ENCODE assay signal across 19 cellular contexts in the genomic region with DNA sequence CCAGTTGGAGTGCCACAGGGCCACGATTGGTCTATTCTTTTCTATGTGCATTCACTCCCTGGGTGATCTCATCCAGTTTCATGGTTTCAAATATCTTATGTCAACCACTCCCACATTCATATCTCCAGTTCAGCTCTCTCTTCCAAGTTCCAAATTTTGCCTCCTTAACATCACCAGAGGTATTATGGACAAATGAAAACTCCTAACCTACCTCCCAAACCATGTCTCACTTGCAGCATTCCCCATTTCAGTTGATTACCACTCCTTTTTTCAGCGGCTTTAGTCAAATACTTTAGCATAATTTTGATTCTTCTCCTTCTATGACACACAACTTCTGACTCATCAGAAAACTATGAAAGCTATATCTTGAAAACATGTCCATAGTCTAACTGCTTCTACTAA.
DNase-seq lines count a peak whose midpoint lies in the region; ATAC-seq and TF ChIP-seq lines count a peak whose summit lies in the region.
"Had no signal": no experiment of that assay in that cellular context is flagged by ENCODE, and none has a peak within 500 bp of the region (broad histone marks: within the 10 kb centered on the region; RNA-seq: fewer than 3 reads in every experiment).

No MANE protein-coding gene starts in this region.

- no peaks in the 10 kb centered on the region for H3K9me3 ChIP-seq in mesenchymal stem cell (ENCODE audit: control insufficient read depth, low read length)
- no peaks in the 10 kb centered on the region for H3K9me3 ChIP-seq in naive thymus-derived CD4-positive, alpha-beta T cell (ENCODE audit: control insufficient read depth in 2 of 3, low read length in 3 of 3)
- H3K9me3 ChIP-seq: body of pancreas, psoas muscle had no signal

- H3K9ac ChIP-seq in mesenchymal stem cell (ENCODE audit: low read length) = no peak overlapping the region
- H3K9ac ChIP-seq: BLaER1 treated with 17β-estradiol and CSF1 and Interleukin-3, amounts not matched to agents 10 nM and 100 nM had no signal

- 57% methylated on average over 2 of the region's 2 CpGs for WGBS in mesenchymal stem cell

- peaks cover 0 to 3% (median 0%) of the 10 kb centered on the region in 11 donors for H3K9me3 Mint-ChIP-seq in naive thymus-derived CD4-positive, alpha-beta T cell
- H3K9me3 Mint-ChIP-seq: activated B cell treated with CpG ODN at 0.5 μM for 24 hours; activated T-cell treated with anti-CD3 and anti-CD28 coated beads, Interleukin-2, amount 50 U/mL, for 4 hours; stimulated activated naive B cell treated with anti-CD40 and anti-IgM and Interleukin-4, amounts not matched to agents 10 μg/mL and 1 μg/mL and 100 μg/mL, for 72 hours had no signal

- no peak overlapping the region for H3K4ac ChIP-seq in mesenchymal stem cell (ENCODE audit: low read depth in 1 of 2, low read length in 2 of 2)

- H3K36me3 ChIP-seq in mesenchymal stem cell (ENCODE audit: control insufficient read depth in 1 of 2, insufficient read depth in 2 of 2, low read depth in 1 of 2, low read length in 2 of 2) = no peaks in the 10 kb centered on the region
- no peaks in the 10 kb centered on the region for H3K36me3 ChIP-seq in naive thymus-derived CD4-positive, alpha-beta T cell (ENCODE audit: control insufficient read depth in 2 of 3, insufficient read depth in 3 of 3, low read length in 3 of 3)
- H3K36me3 ChIP-seq: BLaER1 treated with 17β-estradiol and CSF1 and Interleukin-3, amounts not matched to agents 10 nM and 100 nM had no signal

- H2BK120ac ChIP-seq in mesenchymal stem cell (ENCODE audit: low read depth, low read length) = no peak overlapping the region

- H3K4me2 ChIP-seq in mesenchymal stem cell (ENCODE audit: low read length, poor library complexity, severe bottlenecking) = no peak overlapping the region

- no peaks in the 10 kb centered on the region for H3K4me1 ChIP-seq in mesenchymal stem cell (ENCODE audit: control insufficient read depth, insufficient read depth, low read depth, low read length)
- no peaks in the 10 kb centered on the region for H3K4me1 ChIP-seq in naive thymus-derived CD4-positive, alpha-beta T cell (ENCODE audit: control insufficient read depth in 2 of 2, insufficient read depth in 2 of 2, low read length in 2 of 2)
- H3K4me1 ChIP-seq: body of pancreas, psoas muscle had no signal

- H3K4me3 ChIP-seq in cardiac fibroblast (replicated peaks in 1 of 2; ENCODE audit: low read depth in 2 of 2, low read length in 2 of 2) = no peak overlapping the region
- no peak overlapping the region for H3K4me3 ChIP-seq in mesenchymal stem cell (ENCODE audit: insufficient read depth in 1 of 2, low read depth in 1 of 2, low read length in 2 of 2)
- no peak overlapping the region for H3K4me3 ChIP-seq in naive thymus-derived CD4-positive, alpha-beta T cell (ENCODE audit: low read length)
- no peak overlapping the region for H3K4me3 ChIP-seq in dorsolateral prefrontal cortex
- H3K4me3 ChIP-seq: BLaER1 treated with 17β-estradiol and CSF1 and Interleukin-3, amounts not matched to agents 10 nM and 100 nM; body of pancreas; psoas muscle had no signal

- no peak overlapping the region for H2BK15ac ChIP-seq in mesenchymal stem cell (ENCODE audit: low read depth, poor library complexity, severe bottlenecking)

- no peak overlapping the region for H2BK12ac ChIP-seq in mesenchymal stem cell (ENCODE audit: low read length in 2 of 2)

- no peak for ATAC-seq in naive thymus-derived CD4-positive, alpha-beta T cell
- ATAC-seq: activated T-cell treated with anti-CD3 and anti-CD28 coated beads, Interleukin-2, amount 50 U/mL, for 4 hours; body of pancreas; psoas muscle; stimulated activated naive B cell treated with anti-CD40 and anti-IgM and Interleukin-4, amounts not matched to agents 10 μg/mL and 1 μg/mL and 100 μg/mL, for 72 hours had no signal

- no peak overlapping the region for H2BK5ac ChIP-seq in mesenchymal stem cell (ENCODE audit: low read depth, low read length, poor library complexity, severe bottlenecking)

- intact Hi-C loops in naive thymus-derived CD4-positive, alpha-beta T cell (cut with micrococcal nuclease) = no loop called here
- intact Hi-C loops in dorsolateral prefrontal cortex (cut with DNase I) = no loop called here

- H3K36me3 Mint-ChIP-seq in naive thymus-derived CD4-positive, alpha-beta T cell = no peaks in the 10 kb centered on the region
- H3K36me3 Mint-ChIP-seq: stimulated activated naive B cell treated with anti-CD40 and anti-IgM and Interleukin-4, amounts not matched to agents 10 μg/mL and 1 μg/mL and 100 μg/mL, for 72 hours had no signal

- H4K8ac ChIP-seq in mesenchymal stem cell (ENCODE audit: low read length) = no peak overlapping the region

- H3K4me3 Mint-ChIP-seq in naive thymus-derived CD4-positive, alpha-beta T cell = no peak overlapping the region
- H3K4me3 Mint-ChIP-seq: activated B cell treated with CpG ODN at 0.5 μM for 24 hours; activated T-cell treated with anti-CD3 and anti-CD28 coated beads, Interleukin-2, amount 50 U/mL, for 4 hours; endodermal cell; H9; stimulated activated naive B cell treated with anti-CD40 and anti-IgM and Interleukin-4, amounts not matched to agents 10 μg/mL and 1 μg/mL and 100 μg/mL, for 72 hours had no signal

- CTCF ChIA-PET in naive thymus-derived CD4-positive, alpha-beta T cell (lab: Charles Lee) = no interaction called here

- H3K27ac Mint-ChIP-seq in naive thymus-derived CD4-positive, alpha-beta T cell = no peak overlapping the region
- H3K27ac Mint-ChIP-seq: activated B cell treated with CpG ODN at 0.5 μM for 24 hours; endodermal cell; H9; stimulated activated naive B cell treated with anti-CD40 and anti-IgM and Interleukin-4, amounts not matched to agents 10 μg/mL and 1 μg/mL and 100 μg/mL, for 72 hours had no signal

- no peaks in the 10 kb centered on the region for H3K4me1 Mint-ChIP-seq in naive thymus-derived CD4-positive, alpha-beta T cell
- H3K4me1 Mint-ChIP-seq: activated B cell treated with CpG ODN at 0.5 μM for 24 hours; H9; stimulated activated naive B cell treated with anti-CD40 and anti-IgM and Interleukin-4, amounts not matched to agents 10 μg/mL and 1 μg/mL and 100 μg/mL, for 72 hours had no signal

- POLR2A ChIA-PET in naive thymus-derived CD4-positive, alpha-beta T cell (lab: Charles Lee) = no interaction called here

- H2AK5ac ChIP-seq in mesenchymal stem cell (ENCODE audit: low read length, severe bottlenecking) = no peak overlapping the region

- no peak overlapping the region for H3K18ac ChIP-seq in mesenchymal stem cell (ENCODE audit: low read depth in 1 of 2, low read length in 2 of 2)

- H3K27me3 ChIP-seq in mesenchymal stem cell (ENCODE audit: control insufficient read depth in 1 of 2, insufficient read depth in 1 of 2, low read length in 2 of 2) = no peaks in the 10 kb centered on the region
- no peaks in the 10 kb centered on the region for H3K27me3 ChIP-seq in naive thymus-derived CD4-positive, alpha-beta T cell (ENCODE audit: control insufficient read depth in 2 of 2, insufficient read depth in 2 of 2, low read length in 2 of 2)
- no peaks in the 10 kb centered on the region for H3K27me3 ChIP-seq in dorsolateral prefrontal cortex
- H3K27me3 ChIP-seq: BLaER1 treated with 17β-estradiol and CSF1 and Interleukin-3, amounts not matched to agents 10 nM and 100 nM; body of pancreas had no signal

- no peak overlapping the region for H3K23ac ChIP-seq in mesenchymal stem cell (ENCODE audit: low read length in 2 of 2)

- DNase-seq in DMS 273 (lab: John Stamatoyannopoulos, UW; ENCODE audit: unreplicated experiment) (peak; percentile 56), NCI-H2171 (lab: John Stamatoyannopoulos, UW) (peak; percentile 32), cardiac fibroblast (ENCODE audit: low read depth in 2 of 2) (peak; percentile 57 to 85), mesenchymal stem cell (peak; percentile 59), NCI-H2196 treated with DMSO at 0.1 percent for 48 hours (lab: John Stamatoyannopoulos, UW; ENCODE audit: unreplicated experiment) (no peak), NCI-H1436 treated with DMSO at 0.1 percent for 48 hours (lab: John Stamatoyannopoulos, UW) (no peak), dorsolateral prefrontal cortex (no peak)
- no peak for DNase-seq in naive thymus-derived CD4-positive, alpha-beta T cell
- DNase-seq: activated B cell treated with CpG ODN at 0.5 μM for 24 hours; activated T-cell treated with anti-CD3 and anti-CD28 coated beads, Interleukin-2, amount 50 U/mL, for 4 hours; body of pancreas; endodermal cell; H9; midbrain; NCI-H1092 treated with DMSO at 0.1 percent for 48 hours; psoas muscle; SHP77 treated with DMSO at 0.1 percent for 48 hours; stimulated activated naive B cell treated with anti-CD40 and anti-IgM and Interleukin-4, amounts not matched to agents 10 μg/mL and 1 μg/mL and 100 μg/mL, for 72 hours had no signal

- TF ChIP-seq CTCF in cardiac fibroblast (IDR thresholded peaks at IDR 0.05; ENCODE audit: low read depth, low read length) (no peak), dorsolateral prefrontal cortex (IDR thresholded peaks at IDR 0.05 in 54 of 56, conservative IDR thresholded peaks at IDR 0.05 in 2 of 56; ENCODE audit: low read depth in 1 of 56, partially characterized antibody in 56 of 56) (no peak)

- H3K27ac ChIP-seq in mesenchymal stem cell (ENCODE audit: low read length, poor library complexity, severe bottlenecking) = peak overlapping the region; percentile 32
- no peak overlapping the region for H3K27ac ChIP-seq in naive thymus-derived CD4-positive, alpha-beta T cell (ENCODE audit: low read depth, low read length)
- no peak overlapping the region for H3K27ac ChIP-seq in dorsolateral prefrontal cortex
- H3K27ac ChIP-seq: BLaER1 treated with 17β-estradiol and CSF1 and Interleukin-3, amounts not matched to agents 10 nM and 100 nM; body of pancreas; psoas muscle had no signal

- H4K91ac ChIP-seq in mesenchymal stem cell (ENCODE audit: low read length) = no peak overlapping the region

- H3K27me3 Mint-ChIP-seq in naive thymus-derived CD4-positive, alpha-beta T cell = no peaks in the 10 kb centered on the region
- H3K27me3 Mint-ChIP-seq: activated B cell treated with CpG ODN at 0.5 μM for 24 hours; stimulated activated naive B cell treated with anti-CD40 and anti-IgM and Interleukin-4, amounts not matched to agents 10 μg/mL and 1 μg/mL and 100 μg/mL, for 72 hours had no signal

- no peaks in the 10 kb centered on the region for H3K79me1 ChIP-seq in mesenchymal stem cell (replicated peaks; ENCODE audit: low read length, poor library complexity, severe bottlenecking)

- no peak overlapping the region for H2AFZ ChIP-seq in mesenchymal stem cell (ENCODE audit: low read depth, low read length)

- no peak overlapping the region for H3K14ac ChIP-seq in mesenchymal stem cell (ENCODE audit: low read length in 2 of 2)

Comparison
In these comparisons a context has a peak if more than half of its experiments do, and no peak if none do; other contexts are left out.
1. DNase-seq: peak in DMS 273 (single experiment), NCI-H2171 (single experiment), cardiac fibroblast (2 of 2) and mesenchymal stem cell (single experiment); none in NCI-H2196 treated with DMSO at 0.1 percent for 48 hours (single experiment), NCI-H1436 treated with DMSO at 0.1 percent for 48 hours (single experiment), naive thymus-derived CD4-positive, alpha-beta T cell (0 of 9) and dorsolateral prefrontal cortex (0 of 10).